2 cellular contexts compared by ENCODE assay signal in genomic region chr22:19701420-19702145, GRCh38.
TF ChIP-seq lines count a peak whose summit lies in the region.

No MANE protein-coding gene starts in this region.

TF ChIP-seq in K562, 482 proteins besides CTCF, POLR2A, EP300 and RAD21:
- TF ChIP-seq ZHX1 (conservative IDR thresholded peaks at IDR 0.05; ENCODE audit: low read length), result no peak
- 0 out of 2 replicates have a peak, but pooled peaks have one; percentile 64 for TF ChIP-seq MCM3 (IDR thresholded peaks at IDR 0.05)
- TF ChIP-seq ETV5 (CRISPR knock-in tag; IDR thresholded peaks at IDR 0.05; ENCODE audit: low read depth), result 0 out of 2 replicates have a peak, but pooled peaks have one; percentile 27
- TF ChIP-seq ZNF75A (CRISPR knock-in tag; IDR thresholded peaks at IDR 0.05), result no peak
- TF ChIP-seq HMG20B (CRISPR knock-in tag; IDR thresholded peaks at IDR 0.05), result no peak
- TF ChIP-seq ZNF699 (CRISPR knock-in tag; IDR thresholded peaks at IDR 0.05; ENCODE audit: insufficient replicate concordance), result no peak
- 0 out of 2 replicates have a peak, but pooled peaks have one; percentile 13 for TF ChIP-seq BCOR (IDR thresholded peaks at IDR 0.05)
- no peak for TF ChIP-seq U2AF1 (optimal IDR thresholded peaks at IDR 0.05; ENCODE audit: low read depth, low read length)
- TF ChIP-seq PML (IDR thresholded peaks at IDR 0.05; ENCODE audit: low read length), result no peak
- TF ChIP-seq ZBTB9 (CRISPR knock-in tag; IDR thresholded peaks at IDR 0.05), result no peak
- 0 out of 2 replicates have a peak, but pooled peaks have one; percentile 22 for TF ChIP-seq HLTF (IDR thresholded peaks at IDR 0.05)
- 0 out of 4 replicates have a peak, but pooled peaks of 1 of the 2 experiments have one; percentile 23 for TF ChIP-seq MCM7 (IDR thresholded peaks at IDR 0.05)
- TF ChIP-seq ZNF121 (CRISPR knock-in tag; conservative IDR thresholded peaks at IDR 0.05), result no peak
- TF ChIP-seq PHB2 (IDR thresholded peaks at IDR 0.05; ENCODE audit: low read depth), result 0 out of 2 replicates have a peak, but pooled peaks have one; percentile 53
- TF ChIP-seq GABPB1 (CRISPR knock-in tag; IDR thresholded peaks at IDR 0.05), result no peak
- no peak for TF ChIP-seq MAFF (IDR thresholded peaks at IDR 0.05; ENCODE audit: low read length)
- no peak for TF ChIP-seq ZNF143 (CRISPR knock-in tag; IDR thresholded peaks at IDR 0.05)
- TF ChIP-seq ZNF695 (CRISPR knock-in tag; IDR thresholded peaks at IDR 0.05), result no peak
- TF ChIP-seq ZNF140 (CRISPR knock-in tag; IDR thresholded peaks at IDR 0.05), result no peak
- peak; percentile 37; the same call in 1 of the 2 replicates for TF ChIP-seq EHMT2 (IDR thresholded peaks at IDR 0.05)
- TF ChIP-seq MAZ (CRISPR knock-in tag; conservative IDR thresholded peaks at IDR 0.05 in 1 of 2, IDR thresholded peaks at IDR 0.05 in 1 of 2), result 0 out of 4 replicates have a peak, but pooled peaks of 1 of the 2 experiments have one; percentile 11
- 0 out of 2 replicates have a peak, but pooled peaks have one; percentile 11 for TF ChIP-seq GTF2E2 (tag; IDR thresholded peaks at IDR 0.05)
- TF ChIP-seq ETS2 (tag; IDR thresholded peaks at IDR 0.05; ENCODE audit: borderline replicate concordance, poor library complexity, severe bottlenecking), result peak; percentile 12
- no peak for TF ChIP-seq WHSC1 (IDR thresholded peaks at IDR 0.05; ENCODE audit: low read length)
- no peak for TF ChIP-seq TFAM (CRISPR knock-in tag; conservative IDR thresholded peaks at IDR 0.05)
- no peak for TF ChIP-seq JUNB (CRISPR knock-in tag; conservative IDR thresholded peaks at IDR 0.05)
- no peak for TF ChIP-seq MEF2A (IDR thresholded peaks at IDR 0.05; ENCODE audit: control insufficient read depth, low read depth, low read length)
- no peak for TF ChIP-seq FOXK2 (conservative IDR thresholded peaks at IDR 0.05 in 1 of 2, IDR thresholded peaks at IDR 0.05 in 1 of 2; ENCODE audit: low read depth in 2 of 2)
- no peak for TF ChIP-seq ZNF740 (CRISPR knock-in tag; IDR thresholded peaks at IDR 0.05)
- no peak for TF ChIP-seq ZNF740 (tag; IDR thresholded peaks at IDR 0.05)
- TF ChIP-seq ILK (tag; IDR thresholded peaks at IDR 0.05; ENCODE audit: borderline replicate concordance, low read depth), result no peak
- no peak for TF ChIP-seq SIN3A (IDR thresholded peaks at IDR 0.05; ENCODE audit: borderline replicate concordance in 2 of 2, control insufficient read depth in 1 of 2, low read depth in 2 of 2, low read length in 2 of 2)
- peak; percentile 31; the same call in 1 of the 2 replicates for TF ChIP-seq ZNF512 (tag; IDR thresholded peaks at IDR 0.05)
- TF ChIP-seq KDM5B (IDR thresholded peaks at IDR 0.05; ENCODE audit: insufficient replicate concordance, low read depth, low read length), result no peak

TF ChIP-seq in WTC11, 78 proteins besides CTCF, POLR2A, EP300 and RAD21:
- TF ChIP-seq ZNF219 (CRISPR knock-in tag; IDR thresholded peaks at IDR 0.05; ENCODE audit: borderline replicate concordance) (no peak), PRRX2 (CRISPR knock-in tag; IDR thresholded peaks at IDR 0.05) (no peak), TP53 (CRISPR knock-in tag; IDR thresholded peaks at IDR 0.05) (no peak), ZNF512 (CRISPR knock-in tag; IDR thresholded peaks at IDR 0.05; ENCODE audit: borderline replicate concordance) (no peak), MAX (CRISPR knock-in tag; IDR thresholded peaks at IDR 0.05) (no peak), SOX15 (CRISPR knock-in tag; IDR thresholded peaks at IDR 0.05) (no peak), CBFB (CRISPR knock-in tag; IDR thresholded peaks at IDR 0.05; ENCODE audit: low read depth) (no peak), SMAD3 (CRISPR knock-in tag; IDR thresholded peaks at IDR 0.05; ENCODE audit: borderline replicate concordance) (no peak), KAT7 (CRISPR knock-in tag; IDR thresholded peaks at IDR 0.05; ENCODE audit: borderline replicate concordance) (no peak), ESRRA (CRISPR knock-in tag; IDR thresholded peaks at IDR 0.05; ENCODE audit: borderline replicate concordance) (no peak), TCF7 (CRISPR knock-in tag; IDR thresholded peaks at IDR 0.05; ENCODE audit: low read depth) (no peak), NR2C2 (CRISPR knock-in tag; IDR thresholded peaks at IDR 0.05) (no peak), RELA (CRISPR knock-in tag; IDR thresholded peaks at IDR 0.05; ENCODE audit: borderline replicate concordance) (no peak), MXD4 (CRISPR knock-in tag; IDR thresholded peaks at IDR 0.05; ENCODE audit: borderline replicate concordance) (no peak), EMX1 (CRISPR knock-in tag; IDR thresholded peaks at IDR 0.05) (no peak), FOXP1 (CRISPR knock-in tag; IDR thresholded peaks at IDR 0.05; ENCODE audit: borderline replicate concordance) (no peak), GTF2I (CRISPR knock-in tag; conservative IDR thresholded peaks at IDR 0.05) (no peak), ZBTB21 (CRISPR knock-in tag; IDR thresholded peaks at IDR 0.05; ENCODE audit: borderline replicate concordance) (no peak), NFYB (CRISPR knock-in tag; conservative IDR thresholded peaks at IDR 0.05; ENCODE audit: low read depth) (no peak), SMAD4 (CRISPR knock-in tag; IDR thresholded peaks at IDR 0.05) (no peak)
